Comparison of ENCODE assay signal across 8 cellular contexts in genomic region chr9:20684035-20684864, GRCh38. TPM values are rescaled to one million over a fixed set of nuclear protein-coding genes. Genes with fewer than 3 reads are reported as not detected.
DNase-seq lines count a peak whose midpoint lies in the region; TF ChIP-seq lines count a peak whose summit lies in the region.

Gene FOCAD, plus strand, starts transcription at chr9:20684259. Its CDS starts 31,095 bp downstream, at chr9:20715354.

- H3K9ac ChIP-seq in neuronal stem cell (ENCODE audit: low read depth, low read length, poor library complexity), result peak within 1 kb of the TSS; percentile 86

- no peak within 1 kb of the TSS for H4K91ac ChIP-seq in neuronal stem cell (ENCODE audit: low read depth, low read length, poor library complexity)

- no peaks in the 10 kb centered on the region for H3K9me3 ChIP-seq in neuronal stem cell (replicated peaks in 1 of 2; ENCODE audit: control insufficient read depth in 2 of 2, insufficient read depth in 1 of 2, low read depth in 1 of 2, low read length in 2 of 2)

- DNase-seq in EH (ENCODE audit: low read depth) (peak; percentile 94), GOT3 (lab: John Stamatoyannopoulos, UW) (peak; percentile 80), LNCaP clone FGC (ENCODE audit: low read depth) (peak; percentile 77), SHP77 (lab: John Stamatoyannopoulos, UW) (peak; percentile 54 to 85), foreskin melanocyte (peak; percentile 86), neuronal stem cell (ENCODE audit: low spot score) (peak; percentile 95)
- DNase-seq in activated naive CD4-positive, alpha-beta T cell (lab: John Stamatoyannopoulos, UW), result peak; percentile 87 to 96 (median 92)

- H3K4me1 ChIP-seq in neuronal stem cell (ENCODE audit: control insufficient read depth in 2 of 2, insufficient read depth in 1 of 2, low read depth in 1 of 2, low read length in 2 of 2), result peaks cover 4 to 13% of the 10 kb centered on the region in 2 donors

- peak within 1 kb of the TSS; percentile 85 for H3K27ac ChIP-seq in neuronal stem cell (replicated peaks; ENCODE audit: low read length)

- H4K8ac ChIP-seq in neuronal stem cell (ENCODE audit: low read depth, low read length), result no peak within 1 kb of the TSS

- peak within 1 kb of the TSS; percentile 99 for H3K18ac ChIP-seq in neuronal stem cell (ENCODE audit: low read length)

- H3K27me3 ChIP-seq in neuronal stem cell (ENCODE audit: control insufficient read depth in 3 of 3, insufficient read depth in 3 of 3, low read depth in 1 of 3, low read length in 3 of 3), result no peaks in the 10 kb centered on the region

- no peak within 1 kb of the TSS for H2BK120ac ChIP-seq in neuronal stem cell (ENCODE audit: low read depth, low read length)

- no peak for TF ChIP-seq CTCF in LNCaP clone FGC (IDR thresholded peaks at IDR 0.05; ENCODE audit: control insufficient read depth, extremely low read depth, insufficient read depth)
- no peak for TF ChIP-seq CTCF in subcutaneous adipose tissue (IDR thresholded peaks at IDR 0.05; ENCODE audit: low read depth)

- H2BK5ac ChIP-seq in neuronal stem cell (ENCODE audit: low read length), result peak within 1 kb of the TSS; percentile 59

- peak within 1 kb of the TSS; percentile 98 for H3K23ac ChIP-seq in neuronal stem cell (ENCODE audit: low read depth, low read length, poor library complexity)

- H2BK12ac ChIP-seq in neuronal stem cell (ENCODE audit: low read length), result peak within 1 kb of the TSS; percentile 93

- H3K4ac ChIP-seq in neuronal stem cell (ENCODE audit: low read length), result no peak within 1 kb of the TSS

- WGBS in neuronal stem cell (ENCODE audit: extremely low coverage in 2 of 2, insufficient read length in 2 of 2, insufficient replicate concordance in 1 of 2), 2 donors, result no CpG with 5 or more reads among the region's 77 CpGs

- no peaks in the 10 kb centered on the region for H3K79me1 ChIP-seq in neuronal stem cell (ENCODE audit: low read depth, low read length)

- H2AK5ac ChIP-seq in neuronal stem cell (ENCODE audit: low read depth, low read length), result no peak within 1 kb of the TSS

- no peaks in the 10 kb centered on the region for H3K36me3 ChIP-seq in neuronal stem cell (replicated peaks in 1 of 2; ENCODE audit: control insufficient read depth in 2 of 2, insufficient read depth in 2 of 2, low read length in 2 of 2)

- H2BK15ac ChIP-seq in neuronal stem cell (ENCODE audit: low read length), result no peak within 1 kb of the TSS

- peak within 1 kb of the TSS; percentile 1 for H3K14ac ChIP-seq in neuronal stem cell (ENCODE audit: low read length)

- H3K4me2 ChIP-seq in neuronal stem cell (ENCODE audit: insufficient read depth, low read length, poor library complexity, severe bottlenecking), result peak within 1 kb of the TSS; percentile 87

- peak within 1 kb of the TSS; percentile 90 for H2AFZ ChIP-seq in neuronal stem cell (ENCODE audit: low read length)

- peak within 1 kb of the TSS; percentile 91 for H3K4me3 ChIP-seq in LNCaP clone FGC (ENCODE audit: low read depth, low read length)
- H3K4me3 ChIP-seq in neuronal stem cell (ENCODE audit: low read length in 2 of 2), result peak within 1 kb of the TSS; percentile 57 to 93

RNA-seq across cellular contexts. Expression of gene FOCAD, which starts in this region (rescaled TPM):
- 23.6 TPM for polyA plus RNA-seq in neuronal stem cell (2013, experiment 1 of 2)
- polyA plus RNA-seq in neuronal stem cell (2013, experiment 2 of 2), result 23.9 TPM
- 10 to 100 TPM; 24.6 to 31.7 (median 27.5) TPM for total RNA-seq in subcutaneous adipose tissue

Comparison
In these comparisons a context has a peak if more than half of its experiments do, and no peak if none do; other contexts are left out.
1. Peak in every context shown above with its lines: DNase-seq, H3K4me3 ChIP-seq and H3K27ac ChIP-seq.